ENCODE assay signal across 1 cellular context in genomic region chr4:185115827-185116232, GRCh38.
TF ChIP-seq lines count a peak whose summit lies in the region.

No MANE protein-coding gene starts in this region.

TF ChIP-seq in WTC11, 78 proteins besides CTCF, POLR2A, EP300 and RAD21 (continued from another document):
- TF ChIP-seq E2F5 (CRISPR knock-in tag; IDR thresholded peaks at IDR 0.05) (no peak), ZNF423 (CRISPR knock-in tag; IDR thresholded peaks at IDR 0.05) (no peak), ZNF121 (CRISPR knock-in tag; IDR thresholded peaks at IDR 0.05) (no peak), ESRRA (CRISPR knock-in tag; IDR thresholded peaks at IDR 0.05; ENCODE audit: borderline replicate concordance) (no peak), GABPB1 (CRISPR knock-in tag; IDR thresholded peaks at IDR 0.05) (no peak), GTF2I (CRISPR knock-in tag; conservative IDR thresholded peaks at IDR 0.05) (no peak), SMAD3 (CRISPR knock-in tag; IDR thresholded peaks at IDR 0.05; ENCODE audit: borderline replicate concordance) (0 out of 2 replicates have a peak, but pooled peaks have one; percentile 28), CREM (CRISPR knock-in tag; IDR thresholded peaks at IDR 0.05) (no peak), ZNF138 (CRISPR knock-in tag; conservative IDR thresholded peaks at IDR 0.05) (no peak)
- TF ChIP-seq, protein P1, sequence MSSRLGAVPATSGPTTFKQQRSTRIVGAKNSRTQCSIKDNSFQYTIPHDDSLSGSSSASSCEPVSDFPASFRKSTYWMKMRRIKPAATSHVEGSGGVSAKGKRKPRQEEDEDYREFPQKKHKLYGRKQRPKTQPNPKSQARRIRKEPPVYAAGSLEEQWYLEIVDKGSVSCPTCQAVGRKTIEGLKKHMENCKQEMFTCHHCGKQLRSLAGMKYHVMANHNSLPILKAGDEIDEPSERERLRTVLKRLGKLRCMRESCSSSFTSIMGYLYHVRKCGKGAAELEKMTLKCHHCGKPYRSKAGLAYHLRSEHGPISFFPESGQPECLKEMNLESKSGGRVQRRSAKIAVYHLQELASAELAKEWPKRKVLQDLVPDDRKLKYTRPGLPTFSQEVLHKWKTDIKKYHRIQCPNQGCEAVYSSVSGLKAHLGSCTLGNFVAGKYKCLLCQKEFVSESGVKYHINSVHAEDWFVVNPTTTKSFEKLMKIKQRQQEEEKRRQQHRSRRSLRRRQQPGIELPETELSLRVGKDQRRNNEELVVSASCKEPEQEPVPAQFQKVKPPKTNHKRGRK (CRISPR knock-in tag; IDR thresholded peaks at IDR 0.05; ENCODE audit: borderline replicate concordance): no peak
- TF ChIP-seq, protein P2, sequence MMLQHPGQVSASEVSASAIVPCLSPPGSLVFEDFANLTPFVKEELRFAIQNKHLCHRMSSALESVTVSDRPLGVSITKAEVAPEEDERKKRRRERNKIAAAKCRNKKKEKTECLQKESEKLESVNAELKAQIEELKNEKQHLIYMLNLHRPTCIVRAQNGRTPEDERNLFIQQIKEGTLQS (CRISPR knock-in tag; conservative IDR thresholded peaks at IDR 0.05): no peak
